In genomic region chr5:124263172-124263571, GRCh38 we compare ENCODE assay signal across 23 cellular contexts.
DNase-seq lines count a peak whose midpoint lies in the region; ATAC-seq and TF ChIP-seq lines count a peak whose summit lies in the region.
"Had no signal": no experiment of that assay in that cellular context is flagged by ENCODE, and none has a peak within 500 bp of the region (broad histone marks: within the 10 kb centered on the region; RNA-seq: fewer than 3 reads in every experiment).

No MANE protein-coding gene starts in this region.

- no peaks in the 10 kb centered on the region for H3K27me3 ChIP-seq in HUES48 (ENCODE audit: control insufficient read depth, insufficient read depth, low read length)
- H3K27me3 ChIP-seq in lower lobe of right lung (ENCODE audit: low read depth) = no peaks in the 10 kb centered on the region
- no peaks in the 10 kb centered on the region for H3K27me3 ChIP-seq in heart right ventricle
- H3K27me3 ChIP-seq: BE2C, cardiac muscle cell, gastroesophageal sphincter, suprapubic skin, uterus had no signal

- H3K27ac ChIP-seq in 22Rv1 = peak overlapping the region; percentile 94
- peak overlapping the region; percentile 92 for H3K27ac ChIP-seq in HUES48 (ENCODE audit: low read depth, low read length)
- H3K27ac ChIP-seq in VCaP = peak overlapping the region; percentile 99
- no peak overlapping the region for H3K27ac ChIP-seq in lower lobe of right lung
- no peak overlapping the region for H3K27ac ChIP-seq in heart right ventricle
- H3K27ac ChIP-seq: cardiac muscle cell, gastroesophageal sphincter, suprapubic skin, uterus, WERI-Rb-1 had no signal

- H3K4me1 ChIP-seq in HUES48 (ENCODE audit: control insufficient read depth, insufficient read depth, low read length) = peaks cover 48% of the 10 kb centered on the region
- H3K4me1 ChIP-seq in lower lobe of right lung = peaks cover 28% of the 10 kb centered on the region
- peaks cover 0 to 33% (median 15%) of the 10 kb centered on the region in 9 donors for H3K4me1 ChIP-seq in heart right ventricle
- H3K4me1 ChIP-seq: BE2C had no signal

- H3K9ac ChIP-seq in HUES48 (ENCODE audit: low read depth, low read length) = no peak overlapping the region

- 75 to 89% methylated on average over 1 of the region's 1 CpG for WGBS in heart right ventricle, 2 donors

- H3K36me3 ChIP-seq in HUES48 (ENCODE audit: control insufficient read depth, insufficient read depth, low read length) = no peaks in the 10 kb centered on the region
- no peaks in the 10 kb centered on the region for H3K36me3 ChIP-seq in lower lobe of right lung
- no peaks in the 10 kb centered on the region for H3K36me3 ChIP-seq in heart right ventricle
- H3K36me3 ChIP-seq: BE2C, cardiac muscle cell, gastroesophageal sphincter, suprapubic skin, uterus, WERI-Rb-1 had no signal

- H3K9me3 ChIP-seq in HUES48 (ENCODE audit: control insufficient read depth, insufficient read depth, low read length) (no peaks in the 10 kb centered on the region), lower lobe of right lung (no peaks in the 10 kb centered on the region), heart right ventricle (no peaks in the 10 kb centered on the region)
- H3K9me3 ChIP-seq: BE2C, gastroesophageal sphincter, suprapubic skin, uterus had no signal

- H3K4me3 ChIP-seq in HUES48 (ENCODE audit: low read depth, low read length) = no peak overlapping the region
- no peak overlapping the region for H3K4me3 ChIP-seq in lower lobe of right lung
- H3K4me3 ChIP-seq in heart right ventricle = no peak overlapping the region
- H3K4me3 ChIP-seq: cardiac muscle cell, gastroesophageal sphincter, suprapubic skin, uterus had no signal

- no peak for TF ChIP-seq CTCF in 22Rv1 (IDR thresholded peaks at IDR 0.05)
- no peak for TF ChIP-seq CTCF in VCaP (conservative IDR thresholded peaks at IDR 0.05)
- TF ChIP-seq CTCF in lower lobe of right lung (IDR thresholded peaks at IDR 0.05) = no peak
- TF ChIP-seq CTCF in heart right ventricle (IDR thresholded peaks at IDR 0.05) = no peak

- intact Hi-C loops in lower lobe of right lung (cut with DNase I) = no loop called here
- intact Hi-C loops in heart right ventricle (cut with DNase I) = no loop called here
- intact Hi-C loops in posterior vena cava (cut with DNase I) = no loop called here

- DNase-seq in lower lobe of right lung = no peak
- no peak for DNase-seq in OCI-M2 (lab: John Stamatoyannopoulos, UW; ENCODE audit: unreplicated experiment)
- DNase-seq in heart right ventricle = no peak
- DNase-seq in posterior vena cava (ENCODE audit: low spot score) = no peak
- DNase-seq: activated CD4-positive, alpha-beta T cell treated with anti-CD3 and anti-CD28 coated beads, Interleukin-2, amount 10 ng/mL, durations not matched to agents 24 days and 14 days; BE2C; DND-41; mammary epithelial cell; NCI-H2107; NCI-H510A; occipital lobe; RPMI8226; stimulated activated CD4-positive, alpha-beta T cell treated with anti-CD3 and anti-CD28 coated beads, Interleukin-2, amount 100 ng/mL, for 48 hours; uterus had no signal

- ATAC-seq in lower lobe of right lung (peak; percentile 34 to 65), heart right ventricle (no peak), HG02588 (IDR thresholded peaks at IDR 0.05; ENCODE audit: unreplicated experiment) (no peak)
- ATAC-seq: gastroesophageal sphincter; stimulated activated effector memory CD8-positive, alpha-beta T cell treated with anti-CD3 and anti-CD28 coated beads, Interleukin-12 subunit alpha, Interleukin-12 subunit beta, amount 100 ng/mL, for 72 hours had no signal

Comparison
In these comparisons a context has a peak if more than half of its experiments do, and no peak if none do; other contexts are left out.
1. H3K27ac ChIP-seq: peak in 22Rv1 (single experiment), HUES48 (single experiment) and VCaP (single experiment); none in lower lobe of right lung (single experiment) and heart right ventricle (0 of 10).
2. ATAC-seq: peak in lower lobe of right lung (2 of 2); none in heart right ventricle (0 of 8) and HG02588 (single experiment).